Comparison of ENCODE assay signal across 9 cellular contexts in genomic region chr3:15768421-15769255, GRCh38. TPM values are rescaled to one million over a fixed set of nuclear protein-coding genes. Genes with fewer than 3 reads are reported as not detected.
DNase-seq lines count a peak whose midpoint lies in the region; ATAC-seq, FAIRE-seq and TF ChIP-seq lines count a peak whose summit lies in the region.
"Had no signal": no experiment of that assay in that cellular context is flagged by ENCODE, and none has a peak within 500 bp of the region (broad histone marks: within the 10 kb centered on the region; RNA-seq: fewer than 3 reads in every experiment).

No MANE protein-coding gene starts in this region.

- peak; percentile 81 for FAIRE-seq in GM12891 (lab: Jason Lieb, UNC)

- H3K9me3 Mint-ChIP-seq in activated naive CD8-positive, alpha-beta T cell treated with anti-CD3 and anti-CD28 coated beads, Interleukin-2, amount 50 U/mL, for 24 hours, result peaks cover 4% of the 10 kb centered on the region
- H3K9me3 Mint-ChIP-seq: activated B cell treated with CpG ODN at 0.5 μM for 24 hours had no signal

- peaks cover 24% of the 10 kb centered on the region for H3K36me3 Mint-ChIP-seq in activated naive CD8-positive, alpha-beta T cell treated with anti-CD3 and anti-CD28 coated beads, Interleukin-2, amount 50 U/mL, for 24 hours (ENCODE audit: low read depth)

- peak; percentile 94 for ATAC-seq in GM21619 (IDR thresholded peaks at IDR 0.05; ENCODE audit: unreplicated experiment)
- peak; percentile 95 for ATAC-seq in activated naive CD8-positive, alpha-beta T cell treated with anti-CD3 and anti-CD28 coated beads, Interleukin-2, amount 50 U/mL, for 24 hours

- peaks cover 54% of the 10 kb centered on the region for H3K4me1 Mint-ChIP-seq in activated naive CD8-positive, alpha-beta T cell treated with anti-CD3 and anti-CD28 coated beads, Interleukin-2, amount 50 U/mL, for 24 hours

- peak overlapping the region; percentile 90 for H3K27ac Mint-ChIP-seq in activated naive CD8-positive, alpha-beta T cell treated with anti-CD3 and anti-CD28 coated beads, Interleukin-2, amount 50 U/mL, for 24 hours
- H3K27ac Mint-ChIP-seq: activated B cell treated with CpG ODN at 0.5 μM for 24 hours had no signal

- H3K27me3 Mint-ChIP-seq in activated naive CD8-positive, alpha-beta T cell treated with anti-CD3 and anti-CD28 coated beads, Interleukin-2, amount 50 U/mL, for 24 hours, result no peaks in the 10 kb centered on the region
- H3K27me3 Mint-ChIP-seq: activated B cell treated with CpG ODN at 0.5 μM for 24 hours had no signal

- TF ChIP-seq POLR2A in GM12891 (IDR thresholded peaks at IDR 0.05; ENCODE audit: low read depth, low read length), result no peak

- H3K4me3 Mint-ChIP-seq in activated naive CD8-positive, alpha-beta T cell treated with anti-CD3 and anti-CD28 coated beads, Interleukin-2, amount 50 U/mL, for 24 hours, result peak overlapping the region; percentile 35
- H3K4me3 Mint-ChIP-seq: activated B cell treated with CpG ODN at 0.5 μM for 24 hours had no signal

- no peak for DNase-seq in GM12891 (ENCODE audit: insufficient read length, low spot score)
- DNase-seq in HT1080 (ENCODE audit: low read depth), result peak; percentile 96
- DNase-seq in activated naive CD8-positive, alpha-beta T cell treated with anti-CD3 and anti-CD28 coated beads, Interleukin-2, amount 50 U/mL, for 24 hours, result no peak
- peak; percentile 97 for DNase-seq in kidney tubule cell (ENCODE audit: low spot score)
- DNase-seq in stimulated activated naive CD4-positive, alpha-beta T cell treated with Interleukin-2 at 50 U/mL for 16 hours (lab: John Stamatoyannopoulos, UW), result no peak
- no peak for DNase-seq in stimulated activated CD4-positive, alpha-beta T cell treated with anti-CD3 and anti-CD28 coated beads, Interleukin-1b, Interleukin-23, amount 100 ng/mL, for 48 hours
- no peak for DNase-seq in NCI-H1436 (lab: John Stamatoyannopoulos, UW)
- DNase-seq: activated B cell treated with CpG ODN at 0.5 μM for 24 hours had no signal

TF ChIP-seq in GM12891, 5 proteins besides CTCF, POLR2A, EP300 and RAD21:
- TF ChIP-seq SPI1 (IDR thresholded peaks at IDR 0.05; ENCODE audit: low read depth, low read length) (no peak), POLR2AphosphoS5 (IDR thresholded peaks at IDR 0.05; ENCODE audit: low read depth, low read length) (no peak), TAF1 (IDR thresholded peaks at IDR 0.05; ENCODE audit: low read depth, low read length) (no peak), POU2F2 (IDR thresholded peaks at IDR 0.05; ENCODE audit: low read depth, low read length) (no peak)
TF ChIP-seq in GM12891: peak in this region for 0.

RNA-seq across cellular contexts. Expression of gene ANKRD28, which starts 29.1 kb away (rescaled TPM):
- 15.1 TPM for polyA plus RNA-seq in GM12891 (2012; ENCODE audit: low read depth, missing spikeins)
- total RNA-seq in HT1080 (2014; rRNA removed; shearing (Covaris generic)), result 96.1 and 98.7 TPM in 2 replicates
- polyA plus RNA-seq in HT1080 (2015; cell fraction: cytosol; rRNA removed), result 42.4 and 59.1 TPM in 2 replicates
- 144 and 156 TPM in 2 replicates for polyA plus RNA-seq in HT1080 (2015; cell fraction: nucleus; rRNA removed)

Comparison
In these comparisons a context has a peak if more than half of its experiments do, and no peak if none do; other contexts are left out.
1. DNase-seq: peak in HT1080 (single experiment) and kidney tubule cell (single experiment); none in GM12891 (single experiment), activated naive CD8-positive, alpha-beta T cell treated with anti-CD3 and anti-CD28 coated beads, Interleukin-2, amount 50 U/mL, for 24 hours (single experiment), stimulated activated naive CD4-positive, alpha-beta T cell treated with Interleukin-2 at 50 U/mL for 16 hours (single experiment), stimulated activated CD4-positive, alpha-beta T cell treated with anti-CD3 and anti-CD28 coated beads, Interleukin-1b, Interleukin-23, amount 100 ng/mL, for 48 hours (single experiment) and NCI-H1436 (single experiment).